In genomic region chr4:184649971-184650855, GRCh38 we compare ENCODE assay signal across 7 cellular contexts. TPM values are rescaled to one million over a fixed set of nuclear protein-coding genes. Genes with fewer than 3 reads are reported as not detected.
DNase-seq lines count a peak whose midpoint lies in the region; ATAC-seq and TF ChIP-seq lines count a peak whose summit lies in the region.

No MANE protein-coding gene starts in this region.

- H3K4me3 Mint-ChIP-seq in osteocyte (ENCODE audit: unreplicated experiment): peak overlapping the region; percentile 84

- peaks cover 11% of the 10 kb centered on the region; the same call in 1 of the 2 replicates for H4K20me1 ChIP-seq in DOHH2 (ENCODE audit: control insufficient read depth, insufficient read depth, low read depth, low read length)

- DNase-seq in HL-60 (ENCODE audit: low read depth in 1 of 2, low spot score in 1 of 2) (peak in 1 of 2 experiments; percentile 36), fibroblast of mammary gland (ENCODE audit: low read depth) (peak; percentile 63), osteocyte (ENCODE audit: extremely low spot score, unreplicated experiment) (no peak), cortex of kidney (lab: John Stamatoyannopoulos, UW) (no peak)
- peak; percentile 28 for DNase-seq in activated CD4-positive, alpha-beta T cell treated with anti-CD3 and anti-CD28 coated beads for 48 hours

- peaks cover under 1% of the 10 kb centered on the region for H3K36me3 Mint-ChIP-seq in osteocyte (ENCODE audit: unreplicated experiment)

- peak overlapping the region; percentile 96 for H3K4me2 ChIP-seq in DOHH2 (ENCODE audit: low read length)

- H3K79me2 ChIP-seq in DOHH2 (ENCODE audit: control insufficient read depth, low read length): peaks cover 55% of the 10 kb centered on the region

- TF ChIP-seq CTCF in DOHH2 (IDR thresholded peaks at IDR 0.05; ENCODE audit: low read depth, low read length, poor library complexity, severe bottlenecking) (no peak), HL-60 (IDR thresholded peaks at IDR 0.05; ENCODE audit: insufficient read depth, low read length) (no peak), fibroblast of mammary gland (conservative IDR thresholded peaks at IDR 0.05; ENCODE audit: control insufficient read depth, insufficient read depth, low read depth, low read length) (no peak), osteocyte (IDR thresholded peaks at IDR 0.05) (no peak)

- H3K27me3 ChIP-seq in DOHH2 (ENCODE audit: control insufficient read depth, low read length): no peaks in the 10 kb centered on the region
- no peaks in the 10 kb centered on the region for H3K27me3 ChIP-seq in HL-60 (ENCODE audit: insufficient read depth, poor library complexity, severe bottlenecking)

- H3K9me3 Mint-ChIP-seq in osteocyte (ENCODE audit: unreplicated experiment): no peaks in the 10 kb centered on the region

- ATAC-seq in GM19438 (IDR thresholded peaks at IDR 0.05; ENCODE audit: low read depth, unreplicated experiment): peak; percentile 0

- H3K36me3 ChIP-seq in DOHH2 (ENCODE audit: control insufficient read depth, low read length): peaks cover 40% of the 10 kb centered on the region

- H3K27ac ChIP-seq in DOHH2 (ENCODE audit: low read depth, low read length): peak overlapping the region; percentile 67
- H3K27ac ChIP-seq in HL-60 (replicated peaks): peak overlapping the region; percentile 88

- H3F3A ChIP-seq in DOHH2 (ENCODE audit: control insufficient read depth, insufficient read depth): no peaks in the 10 kb centered on the region

- H3K4me1 ChIP-seq in DOHH2 (ENCODE audit: control insufficient read depth, low read length): peaks cover 37% of the 10 kb centered on the region

- peaks cover 60% of the 10 kb centered on the region for H3K4me1 Mint-ChIP-seq in osteocyte (ENCODE audit: unreplicated experiment)

- peak overlapping the region; percentile 98 for H3K4me3 ChIP-seq in DOHH2 (ENCODE audit: low read length)
- peak overlapping the region; percentile 78 for H3K4me3 ChIP-seq in HL-60 (replicated peaks; ENCODE audit: insufficient read depth, low read length)
- peak overlapping the region; percentile 80 for H3K4me3 ChIP-seq in fibroblast of mammary gland (ENCODE audit: control insufficient read depth, low read depth, low read length)

- H3K9me2 ChIP-seq in DOHH2 (replicated peaks; ENCODE audit: control insufficient read depth, low read length): no peaks in the 10 kb centered on the region

- no peaks in the 10 kb centered on the region for H3K27me3 Mint-ChIP-seq in osteocyte (ENCODE audit: unreplicated experiment)

- H3K27ac Mint-ChIP-seq in osteocyte (ENCODE audit: unreplicated experiment): peak overlapping the region; percentile 92

- no peaks in the 10 kb centered on the region for H3K9me3 ChIP-seq in DOHH2 (ENCODE audit: control insufficient read depth, insufficient read depth, low read length)

RNA-seq across cellular contexts. Expression of gene PRIMPOL, which starts 0.7 kb away (rescaled TPM):
- total RNA-seq in osteocyte: 13.2 and 17.5 TPM in 2 replicates

RNA-seq across cellular contexts. Expression of gene CASP3, which starts 1.0 kb away (rescaled TPM):
- total RNA-seq in osteocyte: 28.2 and 33.3 TPM in 2 replicates

Comparison
In these comparisons a context has a peak if more than half of its experiments do, and no peak if none do; other contexts are left out.
1. DNase-seq: peak in activated CD4-positive, alpha-beta T cell treated with anti-CD3 and anti-CD28 coated beads for 48 hours (single experiment) and fibroblast of mammary gland (single experiment); none in osteocyte (single experiment) and cortex of kidney (single experiment).
2. Peak in every context shown above with its lines, with median percentiles within 50 percentile points of each other: H3K4me3 ChIP-seq.